Comparison of ENCODE assay signal across 20 cellular contexts in the genomic region with DNA sequence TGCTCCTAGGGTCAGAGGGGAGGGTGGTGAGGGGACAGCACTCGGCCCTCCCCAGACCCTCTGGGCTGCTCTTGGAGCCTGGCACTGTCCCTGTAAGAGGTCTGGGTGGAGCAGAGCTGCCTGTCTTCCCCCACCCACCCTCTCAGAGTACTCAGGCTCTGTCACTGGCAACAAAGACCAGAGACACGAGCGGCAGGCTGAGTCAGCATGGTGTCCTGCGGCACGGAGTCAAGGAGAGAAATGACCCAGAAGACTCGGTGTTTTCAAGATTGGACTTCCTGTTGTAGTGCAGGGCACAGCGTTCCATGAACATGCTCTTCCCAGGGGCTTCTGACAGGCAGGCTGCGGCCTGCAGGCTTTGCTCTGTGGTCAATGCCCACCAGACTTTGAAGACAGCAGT. TPM values are rescaled to one million over a fixed set of nuclear protein-coding genes. Genes with fewer than 3 reads are reported as not detected.
"Had no signal": no experiment of that assay in that cellular context is flagged by ENCODE, and none has a peak within 500 bp of the region (broad histone marks: within the 10 kb centered on the region; RNA-seq: fewer than 3 reads in every experiment).

No MANE protein-coding gene starts in this region.

- H3K27ac Mint-ChIP-seq: activated CD8-positive, alpha-beta memory T cell treated with anti-CD3 and anti-CD28 coated beads, Interleukin-2, amount 10 ng/mL, durations not matched to agents 7 days and 5 days; activated naive CD4-positive, alpha-beta T cell treated with anti-CD3 and anti-CD28 coated beads for 36 hours; activated naive CD8-positive, alpha-beta T cell treated with anti-CD3 and anti-CD28 coated beads, Interleukin-2, amount 50 U/mL, for 24 hours; activated T-helper 2 cell treated with anti-CD3 and anti-CD28 coated beads, Interferon-gamma antibody, Interleukin-2, Interleukin-4, amounts not matched to agents 10 μg/mL and 5 μg/mL and 100 μg/mL, durations not matched to agents 14 hours and 24 hours and 36 hours; endodermal cell had no signal

- H3K9me3 Mint-ChIP-seq: activated naive CD4-positive, alpha-beta T cell treated with anti-CD3 and anti-CD28 coated beads for 36 hours; activated naive CD8-positive, alpha-beta T cell treated with anti-CD3 and anti-CD28 coated beads, Interleukin-2, amount 50 U/mL, for 24 hours; activated T-helper 2 cell treated with anti-CD3 and anti-CD28 coated beads, Interferon-gamma antibody, Interleukin-2, Interleukin-4, amounts not matched to agents 10 μg/mL and 5 μg/mL and 100 μg/mL, durations not matched to agents 14 hours and 24 hours and 36 hours; endodermal cell; T-cell had no signal

- H3K36me3 ChIP-seq: ovary, uterus had no signal

- DNase-seq: activated CD4-positive, CD25-positive, alpha-beta regulatory T cell treated with anti-CD3 and anti-CD28 coated beads, Interleukin-2, amount 50 U/mL, for 72 hours; activated naive CD4-positive, alpha-beta T cell treated with anti-CD3 and anti-CD28 coated beads for 36 hours; activated naive CD8-positive, alpha-beta T cell treated with anti-CD3 and anti-CD28 coated beads, Interleukin-2, amount 50 U/mL, for 24 hours; activated T-cell treated with anti-CD3 and anti-CD28 coated beads, Interleukin-2, amount 50 U/mL, for 1 hour; body of pancreas; endodermal cell; erythroblast; gastrocnemius medialis; heart left ventricle; left cardiac atrium; ovary; stimulated activated CD4-positive, alpha-beta T cell treated with anti-CD3 and anti-CD28 coated beads, Interleukin-12 subunit alpha, Interleukin-12 subunit beta, amount 100 ng/mL, for 4 hours; stimulated activated CD4-positive, alpha-beta T cell treated with anti-CD3 and anti-CD28 coated beads, Interleukin-2, amount 100 ng/mL, for 24 hours; T-cell; T-helper 9 cell; uterus had no signal

- ATAC-seq: activated CD8-positive, alpha-beta memory T cell treated with anti-CD3 and anti-CD28 coated beads, Interleukin-2, amount 10 ng/mL, durations not matched to agents 7 days and 5 days; activated naive CD8-positive, alpha-beta T cell treated with anti-CD3 and anti-CD28 coated beads, Interleukin-2, amount 50 U/mL, for 24 hours; body of pancreas; gastrocnemius medialis; heart left ventricle; T-cell had no signal

- H3K4me1 ChIP-seq: body of pancreas, gastrocnemius medialis, tibial nerve, uterus had no signal

- H3K9me3 ChIP-seq: body of pancreas, gastrocnemius medialis, heart left ventricle, ovary, tibial nerve, uterus had no signal

- H3K4me3 Mint-ChIP-seq: activated CD8-positive, alpha-beta memory T cell treated with anti-CD3 and anti-CD28 coated beads, Interleukin-2, amount 10 ng/mL, durations not matched to agents 7 days and 5 days; activated naive CD4-positive, alpha-beta T cell treated with anti-CD3 and anti-CD28 coated beads for 36 hours; activated naive CD8-positive, alpha-beta T cell treated with anti-CD3 and anti-CD28 coated beads, Interleukin-2, amount 50 U/mL, for 24 hours; endodermal cell; T-cell had no signal

- H3K4me3 ChIP-seq: body of pancreas, gastrocnemius medialis, heart left ventricle, lung, ovary, tibial nerve, uterus had no signal

- H3K27me3 ChIP-seq: body of pancreas, gastrocnemius medialis, heart left ventricle, ovary, uterus had no signal

- H3K27ac ChIP-seq: body of pancreas, gastrocnemius medialis, heart left ventricle, ovary, tibial nerve, uterus had no signal

RNA-seq across cellular contexts. Expression of a gene that starts 19.9 kb away (rescaled TPM):
- total RNA-seq: activated CD8-positive, alpha-beta memory T cell treated with anti-CD3 and anti-CD28 coated beads, Interleukin-2, amount 10 ng/mL, durations not matched to agents 7 days and 5 days; activated naive CD4-positive, alpha-beta T cell treated with anti-CD3 and anti-CD28 coated beads for 36 hours; activated T-helper 2 cell treated with anti-CD3 and anti-CD28 coated beads, Interferon-gamma antibody, Interleukin-2, Interleukin-4, amounts not matched to agents 10 μg/mL and 5 μg/mL and 100 μg/mL, durations not matched to agents 14 hours and 24 hours and 36 hours; endodermal cell; gastrocnemius medialis had no signal
